Comparison of ENCODE assay signal across 8 cellular contexts in the genomic region with DNA sequence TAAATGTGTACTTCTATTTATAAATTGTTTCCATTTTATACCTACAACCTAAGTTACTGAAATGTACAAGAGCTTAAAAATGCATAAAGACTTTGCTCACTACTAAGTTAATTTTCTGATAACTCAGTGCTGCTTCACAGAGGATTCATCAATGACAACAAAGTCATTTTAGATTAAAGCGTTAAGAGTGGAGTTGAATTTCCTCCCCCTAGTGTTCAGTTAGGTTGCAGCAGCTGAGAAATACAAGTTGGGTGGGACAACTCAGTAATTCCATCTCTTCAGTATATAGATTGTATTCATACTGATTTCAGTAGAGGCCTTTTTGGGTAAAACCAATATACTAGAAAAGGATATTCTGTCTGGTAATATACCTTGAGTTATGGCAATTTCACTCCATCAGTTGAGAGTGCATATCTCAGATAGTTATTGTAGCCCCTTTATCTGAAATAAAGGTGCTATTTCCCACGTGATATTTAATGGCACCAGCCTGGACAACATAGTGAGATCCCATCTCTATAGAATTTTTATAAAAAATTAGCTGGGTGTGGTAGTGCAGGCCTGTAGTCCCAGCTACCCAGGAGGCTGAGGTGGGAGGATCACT. TPM values are rescaled to one million over a fixed set of nuclear protein-coding genes. Genes with fewer than 3 reads are reported as not detected.
DNase-seq lines count a peak whose midpoint lies in the region; ATAC-seq and TF ChIP-seq lines count a peak whose summit lies in the region.

No MANE protein-coding gene starts in this region.

- H3K36me3 ChIP-seq in OCI-LY3 (replicated peaks; ENCODE audit: low read depth, low read length) (no peaks in the 10 kb centered on the region), MG63 (no peaks in the 10 kb centered on the region)

- ATAC-seq in activated CD4-positive, CD25-positive, alpha-beta regulatory T cell treated with anti-CD3 and anti-CD28 coated beads, Interleukin-2, amount 50 U/mL, for 24 hours = peak; percentile 77 to 81
- peak; percentile 84 to 89 for ATAC-seq in naive thymus-derived CD8-positive, alpha-beta T cell
- no peak for ATAC-seq in GM19463 (IDR thresholded peaks at IDR 0.05; ENCODE audit: unreplicated experiment)

- H3K27me3 Mint-ChIP-seq in naive thymus-derived CD8-positive, alpha-beta T cell = no peaks in the 10 kb centered on the region

- no peak overlapping the region for H3K9ac ChIP-seq in OCI-LY3 (ENCODE audit: low read length)

- H3K4me3 Mint-ChIP-seq in naive thymus-derived CD8-positive, alpha-beta T cell = no peak overlapping the region

- POLR2A ChIA-PET in naive thymus-derived CD8-positive, alpha-beta T cell (lab: Charles Lee) = no interaction called here

- no peak overlapping the region for H3K4me3 ChIP-seq in HFF-Myc (replicated peaks; ENCODE audit: low read depth, low read length)
- H3K4me3 ChIP-seq in OCI-LY3 (ENCODE audit: low read length) = no peak overlapping the region
- no peak overlapping the region for H3K4me3 ChIP-seq in MG63

- H3K9me3 Mint-ChIP-seq in naive thymus-derived CD8-positive, alpha-beta T cell = no peaks in the 10 kb centered on the region

- no peak overlapping the region for H2AFZ ChIP-seq in OCI-LY3 (ENCODE audit: low read depth, low read length)

- H3K79me2 ChIP-seq in OCI-LY3 (ENCODE audit: low read length) = no peaks in the 10 kb centered on the region

- H4K20me1 ChIP-seq in OCI-LY3 (ENCODE audit: insufficient read depth, low read length) = no peaks in the 10 kb centered on the region

- DNase-seq in activated CD4-positive, CD25-positive, alpha-beta regulatory T cell treated with anti-CD3 and anti-CD28 coated beads, Interleukin-2, amount 50 U/mL, for 72 hours = no peak
- DNase-seq in HFF-Myc (ENCODE audit: extremely low read depth, low read depth) (peak; percentile 35), dermis blood vessel endothelial cell (peak; percentile 73), MG63 (no peak)
- DNase-seq in naive thymus-derived CD8-positive, alpha-beta T cell = peak in 6 of 10 donors; percentile 11 to 61 (median 38)

- H3K36me3 Mint-ChIP-seq in naive thymus-derived CD8-positive, alpha-beta T cell = peaks cover 0 to 2% (median 0%) of the 10 kb centered on the region in 3 donors

- H3K4me1 ChIP-seq in OCI-LY3 (ENCODE audit: low read length) = peaks cover 4% of the 10 kb centered on the region; the same call in 1 of the 2 replicates

- peaks cover 0 to 2% (median under 1%) of the 10 kb centered on the region in 4 donors for H3K4me1 Mint-ChIP-seq in naive thymus-derived CD8-positive, alpha-beta T cell

- H3K27ac ChIP-seq in OCI-LY3 (ENCODE audit: low read length) = no peak overlapping the region

- H3K27ac Mint-ChIP-seq in naive thymus-derived CD8-positive, alpha-beta T cell = no peak overlapping the region

- H3K27me3 ChIP-seq in OCI-LY3 (ENCODE audit: low read depth, low read length) (no peaks in the 10 kb centered on the region), MG63 (no peaks in the 10 kb centered on the region)

- H3K9me3 ChIP-seq in OCI-LY3 (ENCODE audit: insufficient read depth, low read length) (no peaks in the 10 kb centered on the region), MG63 (no peaks in the 10 kb centered on the region)

- H3K4me2 ChIP-seq in OCI-LY3 (ENCODE audit: low read length) = no peak overlapping the region

- peak; percentile 76 for TF ChIP-seq CTCF in HFF-Myc (IDR thresholded peaks at IDR 0.05; ENCODE audit: low read depth, low read length, missing control alignments)
- peak; percentile 73 for TF ChIP-seq CTCF in OCI-LY3 (IDR thresholded peaks at IDR 0.05; ENCODE audit: low read depth, low read length)

RNA-seq across cellular contexts. Expression of a gene that starts 6.9 kb away (rescaled TPM):
- 417 and 678 TPM in 2 replicates for total RNA-seq in dermis blood vessel endothelial cell
- 1,000 to 10,000 TPM; 1,870 to 1,893 TPM for total RNA-seq in naive thymus-derived CD8-positive, alpha-beta T cell
- polyA plus RNA-seq in naive thymus-derived CD8-positive, alpha-beta T cell = 1,000 to 10,000 TPM; 2,221 to 2,647 (median 2,624) TPM
- total RNA-seq in MG63 (2014; rRNA removed; shearing (Covaris generic); ENCODE audit: low replicate concordance) = 2,427 and 2,822 TPM in 2 replicates

RNA-seq across cellular contexts. Expression of a gene that starts 17.0 kb away (rescaled TPM):
- total RNA-seq in dermis blood vessel endothelial cell = 2.0 and 3.2 TPM in 2 replicates
- 10 to 100 TPM; 11.0 to 13.2 TPM for total RNA-seq in naive thymus-derived CD8-positive, alpha-beta T cell
- polyA plus RNA-seq in naive thymus-derived CD8-positive, alpha-beta T cell = 1 to 10 TPM; 3.3 to 4.9 (median 3.9) TPM
- total RNA-seq in MG63 (2014; rRNA removed; shearing (Covaris generic); ENCODE audit: low replicate concordance) = 3.5 and 5.6 TPM in 2 replicates

Comparison
In these comparisons a context has a peak if more than half of its experiments do, and no peak if none do; other contexts are left out.
1. DNase-seq: peak in HFF-Myc (single experiment), dermis blood vessel endothelial cell (single experiment) and naive thymus-derived CD8-positive, alpha-beta T cell (6 of 10); none in activated CD4-positive, CD25-positive, alpha-beta regulatory T cell treated with anti-CD3 and anti-CD28 coated beads, Interleukin-2, amount 50 U/mL, for 72 hours (single experiment) and MG63 (single experiment).